8 cellular contexts compared by ENCODE assay signal in genomic region chr7:50449881-50450690, GRCh38. TPM values are rescaled to one million over a fixed set of nuclear protein-coding genes. Genes with fewer than 3 reads are reported as not detected.
A peak's percentile ranks its signal among the peaks of the same experiment; 100 is the strongest.
DNase-seq lines count a peak whose midpoint lies in the region; ATAC-seq, FAIRE-seq and TF ChIP-seq lines count a peak whose summit lies in the region.

Gene FIGNL1 (minus strand): TSS chr7:50450350. CDS start chr7:50447287, 3,063 bp downstream.

- TF ChIP-seq CTCF in adrenal gland (IDR thresholded peaks at IDR 0.05) = no peak
- TF ChIP-seq CTCF in heart right ventricle (IDR thresholded peaks at IDR 0.05) = no peak
- peak in 1 of 4 experiments; percentile 15 for TF ChIP-seq CTCF in prostate gland (IDR thresholded peaks at IDR 0.05)

- intact Hi-C loops in adrenal gland (cut with DNase I) = no loop called here
- intact Hi-C loops in heart right ventricle (cut with DNase I) = no loop called here
- intact Hi-C loops in prostate gland (cut with DNase I) = no loop called here

- TF ChIP-seq POLR2A in GM12892 (IDR thresholded peaks at IDR 0.05; ENCODE audit: low read depth, low read length) = peak; percentile 76; the same call in 1 of the 2 replicates
- TF ChIP-seq POLR2A in adrenal gland (IDR thresholded peaks at IDR 0.05) = peak; percentile 17 to 38
- TF ChIP-seq POLR2A in prostate gland (IDR thresholded peaks at IDR 0.05) = no peak

- DNase-seq in GM12892 (ENCODE audit: insufficient read length) (peak; percentile 68), NCI-H1105 treated with DMSO at 0.1 percent for 48 hours (lab: John Stamatoyannopoulos, UW) (peak; percentile 80), T-helper 1 cell (peak; percentile 53 to 92 (median 65)), adrenal gland (peak; percentile 70 to 89 (median 78)), heart right ventricle (peak; percentile 69 to 85), prostate gland (ENCODE audit: low spot score) (peak; percentile 44), ureter (ENCODE audit: low spot score) (peak; percentile 77)

- H3K36me3 ChIP-seq in adrenal gland (replicated peaks in 1 of 2) (peaks cover 0 to 14% of the 10 kb centered on the region in 2 donors), heart right ventricle (peaks cover 0 to 24% (median 19%) of the 10 kb centered on the region in 9 donors), prostate gland (peaks cover 0 to 4% of the 10 kb centered on the region in 2 donors)

- no peaks in the 10 kb centered on the region for H3K27me3 ChIP-seq in adrenal gland
- no peaks in the 10 kb centered on the region for H3K27me3 ChIP-seq in heart right ventricle
- H3K27me3 ChIP-seq in prostate gland (replicated peaks; ENCODE audit: insufficient read depth) = no peaks in the 10 kb centered on the region

- H3K27ac ChIP-seq in adrenal gland = peak within 1 kb of the TSS in 4 of 5 donors; percentile 25 to 84 (median 76)
- peak within 1 kb of the TSS in 9 of 10 donors; percentile 12 to 85 (median 48) for H3K27ac ChIP-seq in heart right ventricle
- H3K27ac ChIP-seq in prostate gland = peak within 1 kb of the TSS; percentile 66 to 74

- WGBS in adrenal gland, 4 donors = 1 to 7% (median 1%) methylated on average over 23 to 71 of the region's 71 CpGs
- WGBS in heart right ventricle, 2 donors = 1% methylated on average over 71 of the region's 71 CpGs
- under 1% methylated on average over 57 of the region's 71 CpGs for WGBS in prostate gland

- FAIRE-seq in GM12892 (lab: Jason Lieb, UNC) = peak; percentile 96

- no peaks in the 10 kb centered on the region for H3K9me3 ChIP-seq in adrenal gland (replicated peaks in 1 of 3)
- H3K9me3 ChIP-seq in heart right ventricle = no peaks in the 10 kb centered on the region
- no peaks in the 10 kb centered on the region for H3K9me3 ChIP-seq in prostate gland

- peaks cover 8 to 15% of the 10 kb centered on the region in 2 donors for H3K4me1 ChIP-seq in adrenal gland (replicated peaks in 1 of 2)
- peaks cover 0 to 21% (median 14%) of the 10 kb centered on the region in 9 donors for H3K4me1 ChIP-seq in heart right ventricle
- H3K4me1 ChIP-seq in prostate gland (replicated peaks) = no peaks in the 10 kb centered on the region

- ATAC-seq in HG02678 (IDR thresholded peaks at IDR 0.05; ENCODE audit: unreplicated experiment) = peak; percentile 90
- ATAC-seq in heart right ventricle = peak; percentile 97 to 100 (median 98)

- H3K4me3 ChIP-seq in adrenal gland (peak within 1 kb of the TSS; percentile 6 to 97 (median 80)), heart right ventricle (peak within 1 kb of the TSS; percentile 33 to 87 (median 76)), prostate gland (peak within 1 kb of the TSS; percentile 61 to 76)

RNA-seq across cellular contexts. Expression of gene FIGNL1, which starts in this region (rescaled TPM):
- polyA plus RNA-seq in GM12892 (2012; ENCODE audit: missing spikeins) = 15.5 TPM
- total RNA-seq in adrenal gland (1 to 10 TPM; 4.5 to 9.8 (median 7.7) TPM), heart right ventricle (1 to 10 TPM; 4.0 to 6.6 (median 5.1) TPM), prostate gland (10 to 100 TPM in 1 of 2 donors, 1 to 10 TPM in 1; 7.2 to 14.3 TPM), ureter (8.8 TPM)
- polyA plus RNA-seq in adrenal gland (1 to 10 TPM; 4.0 to 8.1 (median 7.9) TPM), heart right ventricle (1 to 10 TPM; 1.7 to 4.8 TPM)

Comparison
In these comparisons a context has a peak if more than half of its experiments do, and no peak if none do; other contexts are left out.
1. Peak in every context shown above with its lines: DNase-seq, ATAC-seq, H3K4me3 ChIP-seq and H3K27ac ChIP-seq.